10 cellular contexts compared by ENCODE assay signal in the genomic region with DNA sequence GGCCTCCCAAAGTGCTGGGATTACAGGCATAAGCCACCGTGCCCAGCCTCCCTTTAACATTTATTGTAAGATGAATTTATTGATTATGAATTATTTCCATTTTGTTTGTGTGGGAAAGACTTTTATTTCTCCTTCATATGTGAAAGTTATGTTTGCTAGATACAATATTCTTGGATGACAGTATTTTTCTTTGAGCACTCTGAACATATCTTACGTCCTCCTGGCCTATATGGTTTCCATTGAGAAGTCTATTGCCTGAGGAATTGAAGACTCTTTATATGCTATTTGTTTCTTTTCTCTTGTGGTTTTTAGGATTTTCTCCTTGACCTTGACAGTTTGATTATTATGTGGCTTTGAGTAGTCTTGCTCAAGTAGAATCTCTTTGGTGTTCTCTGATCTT. TPM values are rescaled to one million over a fixed set of nuclear protein-coding genes. Genes with fewer than 3 reads are reported as not detected.
"Had no signal": no experiment of that assay in that cellular context is flagged by ENCODE, and none has a peak within 500 bp of the region (broad histone marks: within the 10 kb centered on the region; RNA-seq: fewer than 3 reads in every experiment).

No MANE protein-coding gene starts in this region.

- H3K4me3 ChIP-seq: K562 had no signal

- H3K9ac ChIP-seq: KMS-11 had no signal

- DNase-seq: IMR-90, KBM-7, KG1 had no signal

- H3K27ac Mint-ChIP-seq: IgD-negative memory B cell had no signal

- H3K4me3 Mint-ChIP-seq: IgD-negative memory B cell had no signal

- FAIRE-seq: HepG2, HTR-8/SVneo, K562 had no signal

- H3K27ac ChIP-seq: HL-60, KMS-11 had no signal

- H3K4me1 Mint-ChIP-seq: IgD-negative memory B cell had no signal

- H3K4me2 ChIP-seq: KMS-11 had no signal

RNA-seq across cellular contexts. Expression of a gene that starts 26.8 kb away (rescaled TPM):
- total RNA-seq: HT-29 had no signal
